9 cellular contexts compared by ENCODE assay signal in genomic region chr1:115337633-115338456, GRCh38. TPM values are rescaled to one million over a fixed set of nuclear protein-coding genes. Genes with fewer than 3 reads are reported as not detected.
DNase-seq lines count a peak whose midpoint lies in the region; ATAC-seq, FAIRE-seq and TF ChIP-seq lines count a peak whose summit lies in the region.
"Had no signal": no experiment of that assay in that cellular context is flagged by ENCODE, and none has a peak within 500 bp of the region (broad histone marks: within the 10 kb centered on the region; RNA-seq: fewer than 3 reads in every experiment).

NGF (minus strand) TSS chr1:115338249; CDS start chr1:115286795, 51,454 bp downstream.

- no peaks in the 10 kb centered on the region for H3K27me3 ChIP-seq in SJSA1 (replicated peaks)
- peaks cover 0 to 33% (median 7%) of the 10 kb centered on the region in 7 donors for H3K27me3 ChIP-seq in heart right ventricle

- ATAC-seq in heart right ventricle, result peak; percentile 81 to 91 (median 86)
- ATAC-seq in sciatic nerve, result peak; percentile 81
- ATAC-seq in GM18873 (IDR thresholded peaks at IDR 0.05; ENCODE audit: low FRiP score, unreplicated experiment), result no peak
- ATAC-seq in activated CD4-positive, CD25-positive, alpha-beta regulatory T cell treated with anti-CD3 and anti-CD28 coated beads, Interleukin-2, amount 50 U/mL, for 24 hours, result no peak
- no peak for ATAC-seq in GM18868 (IDR thresholded peaks at IDR 0.05; ENCODE audit: unreplicated experiment)

- FAIRE-seq in H54 (lab: Jason Lieb, UNC), result no peak

- peaks cover 24% of the 10 kb centered on the region for H3K4me1 ChIP-seq in SJSA1 (replicated peaks)
- peaks cover 12 to 76% (median 28%) of the 10 kb centered on the region in 9 donors for H3K4me1 ChIP-seq in heart right ventricle

- H3K27ac ChIP-seq in SJSA1, result peak within 1 kb of the TSS; percentile 40
- peak within 1 kb of the TSS; percentile 33 to 89 (median 82) for H3K27ac ChIP-seq in heart right ventricle
- H3K27ac ChIP-seq: HL-60 had no signal

- peak; percentile 35; the same call in 1 of the 2 replicates for TF ChIP-seq POLR2A in H54 (IDR thresholded peaks at IDR 0.05; ENCODE audit: low read depth, low read length)

- intact Hi-C loops in heart right ventricle (cut with DNase I), result loop anchor here in 4 of 10 donors (5.0 to 10.0 kb wide), 3 partner anchors 193 to 203 kb away; no protein-coding TSS in a partner anchor
- intact Hi-C loops in sciatic nerve (cut with DNase I), result no loop called here

- WGBS in heart right ventricle, 2 donors, result 0 to 1% methylated on average over 69 of the region's 69 CpGs

- H3K4me3 ChIP-seq in SJSA1, result peak within 1 kb of the TSS; percentile 71
- H3K4me3 ChIP-seq in heart right ventricle, result peak within 1 kb of the TSS; percentile 39 to 87 (median 68)

- peak; percentile 57 for DNase-seq in H54 (ENCODE audit: insufficient read length, low spot score)
- DNase-seq in SJSA1 (ENCODE audit: low read depth in 1 of 2, low spot score in 2 of 2), result peak; percentile 53 to 75
- peak; percentile 60 to 64 for DNase-seq in heart right ventricle
- DNase-seq in sciatic nerve (ENCODE audit: low spot score), result peak; percentile 74
- no peak for DNase-seq in OCI-M2 (lab: John Stamatoyannopoulos, UW; ENCODE audit: unreplicated experiment)

- H3K9me3 ChIP-seq in SJSA1 (replicated peaks) (0 out of 2 replicates have a peak, but pooled peaks cover 2% of the 10 kb centered on the region), heart right ventricle (peaks cover 0 to 3% (median 0%) of the 10 kb centered on the region in 11 donors)

- H3K36me3 ChIP-seq in SJSA1, result no peaks in the 10 kb centered on the region; the same call in 1 of the 2 replicates
- no peaks in the 10 kb centered on the region for H3K36me3 ChIP-seq in heart right ventricle

- TF ChIP-seq CTCF in heart right ventricle (IDR thresholded peaks at IDR 0.05), result no peak

RNA-seq across cellular contexts. Expression of gene NGF, which starts in this region (rescaled TPM):
- 1.3 and 6.0 TPM in 2 replicates for total RNA-seq in SJSA1 (2014; rRNA removed; shearing (Covaris generic))
- total RNA-seq in heart right ventricle (1 to 10 TPM; 1.8 to 5.3 (median 2.9) TPM), sciatic nerve (5.6 TPM)
- polyA plus RNA-seq in heart right ventricle, result 10 to 100 TPM in 1 of 2 donors, 1 to 10 TPM in 1; 5.9 to 21.6 TPM

Comparison
In these comparisons a context has a peak if more than half of its experiments do, and no peak if none do; other contexts are left out.
1. ATAC-seq: peak in heart right ventricle (8 of 8) and sciatic nerve (single experiment); none in GM18873 (single experiment), activated CD4-positive, CD25-positive, alpha-beta regulatory T cell treated with anti-CD3 and anti-CD28 coated beads, Interleukin-2, amount 50 U/mL, for 24 hours (0 of 2) and GM18868 (single experiment).